ENCODE assay signal across 28 cellular contexts in genomic region chr12:30006021-30006420, GRCh38.
"Had no signal": no experiment of that assay in that cellular context is flagged by ENCODE, and none has a peak within 500 bp of the region (broad histone marks: within the 10 kb centered on the region; RNA-seq: fewer than 3 reads in every experiment).

No MANE protein-coding gene starts in this region.

- H3K36me3 Mint-ChIP-seq: activated CD4-positive, alpha-beta memory T cell treated with anti-CD3 and anti-CD28 coated beads for 36 hours; activated CD8-positive, alpha-beta memory T cell treated with anti-CD3 and anti-CD28 coated beads, Interleukin-2, amount 10 ng/mL, durations not matched to agents 7 days and 5 days; activated naive CD4-positive, alpha-beta T cell treated with anti-CD3 and anti-CD28 coated beads, Interleukin-2, amount 10 ng/mL, durations not matched to agents 7 days and 5 days; activated naive CD4-positive, alpha-beta T cell treated with anti-CD3 and anti-CD28 coated beads, Interleukin-2, amount 50 U/mL, for 72 hours; activated naive CD8-positive, alpha-beta T cell treated with anti-CD3 and anti-CD28 coated beads, Interleukin-2, amount 10 ng/mL, durations not matched to agents 7 days and 5 days; brain had no signal

- H3K4me1 ChIP-seq: gastroesophageal sphincter, heart right ventricle had no signal

- H3K27ac Mint-ChIP-seq: activated CD4-positive, alpha-beta memory T cell treated with anti-CD3 and anti-CD28 coated beads for 36 hours; activated CD4-positive, alpha-beta T cell treated with anti-CD3 and anti-CD28 coated beads for 36 hours; activated CD4-positive, alpha-beta T cell treated with anti-CD3 and anti-CD28 coated beads, Interleukin-2, amount 10 ng/mL, durations not matched to agents 24 days and 14 days; activated CD8-positive, alpha-beta memory T cell treated with anti-CD3 and anti-CD28 coated beads, Interleukin-2, amount 10 ng/mL, durations not matched to agents 7 days and 5 days; activated CD8-positive, alpha-beta T cell treated with anti-CD3 and anti-CD28 coated beads, Interleukin-2, amount 10 ng/mL, durations not matched to agents 7 days and 5 days; activated naive CD4-positive, alpha-beta T cell treated with anti-CD3 and anti-CD28 coated beads, Interleukin-2, amount 10 ng/mL, durations not matched to agents 7 days and 5 days; activated naive CD4-positive, alpha-beta T cell treated with anti-CD3 and anti-CD28 coated beads, Interleukin-2, amount 50 U/mL, for 72 hours; activated naive CD8-positive, alpha-beta T cell treated with anti-CD3 and anti-CD28 coated beads, Interleukin-2, amount 10 ng/mL, durations not matched to agents 7 days and 5 days; activated T-helper 1 cell treated with anti-CD3 and anti-CD28 coated beads, Interleukin-12 subunit alpha, Interleukin-12 subunit beta, Interleukin-2, Interleukin-4 antibody, amounts not matched to agents 30 ng/mL and 10 ng/mL and 1 ng/mL, durations not matched to agents 14 hours and 24 hours and 36 hours; brain; T-helper 17 cell; T-helper 2 cell treated with Interferon-gamma antibody and Interleukin-4, amounts not matched to agents 5 μg/mL and 100 μg/mL, for 36 hours had no signal

- H3K27me3 ChIP-seq: esophagus squamous epithelium, gastroesophageal sphincter, heart right ventricle had no signal

- H3K36me3 ChIP-seq: esophagus squamous epithelium, gastroesophageal sphincter, heart right ventricle had no signal

- H3K9me3 ChIP-seq: esophagus squamous epithelium, gastroesophageal sphincter, heart right ventricle had no signal

- H3K4me3 ChIP-seq: esophagus squamous epithelium, gastroesophageal sphincter, heart right ventricle had no signal

- H3K27ac ChIP-seq: epithelial cell of prostate, esophagus squamous epithelium, gastroesophageal sphincter, heart right ventricle had no signal

- H3K4me1 Mint-ChIP-seq: activated CD4-positive, alpha-beta T cell treated with anti-CD3 and anti-CD28 coated beads for 36 hours; activated CD4-positive, alpha-beta T cell treated with anti-CD3 and anti-CD28 coated beads, Interleukin-2, amount 10 ng/mL, durations not matched to agents 24 days and 14 days; activated CD8-positive, alpha-beta memory T cell treated with anti-CD3 and anti-CD28 coated beads, Interleukin-2, amount 10 ng/mL, durations not matched to agents 7 days and 5 days; activated naive CD4-positive, alpha-beta T cell treated with anti-CD3 and anti-CD28 coated beads, Interleukin-2, amount 10 ng/mL, durations not matched to agents 7 days and 5 days; activated naive CD8-positive, alpha-beta T cell treated with anti-CD3 and anti-CD28 coated beads, Interleukin-2, amount 10 ng/mL, durations not matched to agents 7 days and 5 days; brain; central memory CD8-positive, alpha-beta T cell; T-helper 17 cell had no signal

- ATAC-seq: activated CD4-positive, alpha-beta T cell treated with anti-CD3 and anti-CD28 coated beads for 36 hours; activated CD8-positive, alpha-beta memory T cell treated with anti-CD3 and anti-CD28 coated beads, Interleukin-2, amount 10 ng/mL, durations not matched to agents 7 days and 5 days; activated CD8-positive, alpha-beta T cell treated with anti-CD3 and anti-CD28 coated beads, Interleukin-2, amount 10 ng/mL, durations not matched to agents 7 days and 5 days; activated naive CD4-positive, alpha-beta T cell treated with anti-CD3 and anti-CD28 coated beads, Interleukin-2, amount 50 U/mL, for 72 hours; gastroesophageal sphincter; heart right ventricle; T-helper 17 cell had no signal

- DNase-seq: activated CD4-positive, alpha-beta memory T cell treated with anti-CD3 and anti-CD28 coated beads for 36 hours; activated CD4-positive, alpha-beta T cell treated with anti-CD3 and anti-CD28 coated beads for 36 hours; activated CD4-positive, alpha-beta T cell treated with anti-CD3 and anti-CD28 coated beads, Interleukin-2, amount 10 ng/mL, durations not matched to agents 24 days and 14 days; activated CD4-positive, CD25-positive, alpha-beta regulatory T cell; activated CD4-positive, CD25-positive, alpha-beta regulatory T cell treated with anti-CD3 and anti-CD28 coated beads, Interleukin-2, amount 50 U/mL, for 72 hours; activated CD8-positive, alpha-beta memory T cell treated with anti-CD3 and anti-CD28 coated beads, Interleukin-2, amount 10 ng/mL, durations not matched to agents 7 days and 5 days; activated CD8-positive, alpha-beta memory T cell treated with anti-CD3 and anti-CD28 coated beads, Interleukin-2, amount 50 U/mL, for 4 hours; activated CD8-positive, alpha-beta T cell treated with anti-CD3 and anti-CD28 coated beads, Interleukin-2, amount 10 ng/mL, durations not matched to agents 7 days and 5 days; activated gamma-delta T cell; activated naive CD4-positive, alpha-beta T cell; activated naive CD4-positive, alpha-beta T cell treated with anti-CD3 and anti-CD28 coated beads, Interleukin-2, amount 10 ng/mL, durations not matched to agents 7 days and 5 days; activated naive CD8-positive, alpha-beta T cell treated with anti-CD3 and anti-CD28 coated beads, Interleukin-2, amount 10 ng/mL, durations not matched to agents 7 days and 5 days; activated T-cell treated with anti-CD3 and anti-CD28 coated beads, Interleukin-2, amount 50 U/mL, for 1 hour; activated T-cell treated with anti-CD3 and anti-CD28 coated beads, Interleukin-2, amount 50 U/mL, for 48 hours; effector CD8-positive, alpha-beta T cell; esophagus squamous epithelium; foreskin melanocyte; heart right ventricle; T-helper 1 cell; T-helper 17 cell; T1000 had no signal

- H3K27me3 Mint-ChIP-seq: activated CD4-positive, alpha-beta memory T cell treated with anti-CD3 and anti-CD28 coated beads for 36 hours; activated CD4-positive, alpha-beta T cell treated with anti-CD3 and anti-CD28 coated beads for 36 hours; activated CD4-positive, alpha-beta T cell treated with anti-CD3 and anti-CD28 coated beads, Interleukin-2, amount 10 ng/mL, durations not matched to agents 24 days and 14 days; activated CD8-positive, alpha-beta memory T cell treated with anti-CD3 and anti-CD28 coated beads, Interleukin-2, amount 10 ng/mL, durations not matched to agents 7 days and 5 days; activated naive CD4-positive, alpha-beta T cell treated with anti-CD3 and anti-CD28 coated beads, Interleukin-2, amount 10 ng/mL, durations not matched to agents 7 days and 5 days; activated naive CD8-positive, alpha-beta T cell treated with anti-CD3 and anti-CD28 coated beads, Interleukin-2, amount 10 ng/mL, durations not matched to agents 7 days and 5 days; brain; central memory CD8-positive, alpha-beta T cell; T-helper 17 cell had no signal

- H3K4me3 Mint-ChIP-seq: activated CD4-positive, alpha-beta memory T cell treated with anti-CD3 and anti-CD28 coated beads for 36 hours; activated CD4-positive, alpha-beta T cell treated with anti-CD3 and anti-CD28 coated beads for 36 hours; activated CD4-positive, alpha-beta T cell treated with anti-CD3 and anti-CD28 coated beads, Interleukin-2, amount 10 ng/mL, durations not matched to agents 24 days and 14 days; activated CD8-positive, alpha-beta memory T cell treated with anti-CD3 and anti-CD28 coated beads, Interleukin-2, amount 10 ng/mL, durations not matched to agents 7 days and 5 days; activated CD8-positive, alpha-beta T cell treated with anti-CD3 and anti-CD28 coated beads, Interleukin-2, amount 10 ng/mL, durations not matched to agents 7 days and 5 days; activated naive CD4-positive, alpha-beta T cell treated with anti-CD3 and anti-CD28 coated beads, Interleukin-2, amount 10 ng/mL, durations not matched to agents 7 days and 5 days; activated naive CD8-positive, alpha-beta T cell treated with anti-CD3 and anti-CD28 coated beads, Interleukin-2, amount 10 ng/mL, durations not matched to agents 7 days and 5 days; activated T-helper 1 cell treated with anti-CD3 and anti-CD28 coated beads, Interleukin-12 subunit alpha, Interleukin-12 subunit beta, Interleukin-2, Interleukin-4 antibody, amounts not matched to agents 30 ng/mL and 10 ng/mL and 1 ng/mL, durations not matched to agents 14 hours and 24 hours and 36 hours; brain; central memory CD8-positive, alpha-beta T cell; T-helper 17 cell; T-helper 2 cell treated with Interferon-gamma antibody and Interleukin-4, amounts not matched to agents 5 μg/mL and 100 μg/mL, for 36 hours had no signal

- H3K9me3 Mint-ChIP-seq: activated CD4-positive, alpha-beta memory T cell treated with anti-CD3 and anti-CD28 coated beads for 36 hours; activated CD4-positive, alpha-beta T cell treated with anti-CD3 and anti-CD28 coated beads, Interleukin-2, amount 10 ng/mL, durations not matched to agents 24 days and 14 days; activated naive CD4-positive, alpha-beta T cell treated with anti-CD3 and anti-CD28 coated beads, Interleukin-2, amount 10 ng/mL, durations not matched to agents 7 days and 5 days; activated naive CD8-positive, alpha-beta T cell treated with anti-CD3 and anti-CD28 coated beads, Interleukin-2, amount 10 ng/mL, durations not matched to agents 7 days and 5 days; activated T-helper 1 cell treated with anti-CD3 and anti-CD28 coated beads, Interleukin-12 subunit alpha, Interleukin-12 subunit beta, Interleukin-2, Interleukin-4 antibody, amounts not matched to agents 30 ng/mL and 10 ng/mL and 1 ng/mL, durations not matched to agents 14 hours and 24 hours and 36 hours; central memory CD8-positive, alpha-beta T cell; T-helper 2 cell treated with Interferon-gamma antibody and Interleukin-4, amounts not matched to agents 5 μg/mL and 100 μg/mL, for 36 hours had no signal
